In the genomic region with DNA sequence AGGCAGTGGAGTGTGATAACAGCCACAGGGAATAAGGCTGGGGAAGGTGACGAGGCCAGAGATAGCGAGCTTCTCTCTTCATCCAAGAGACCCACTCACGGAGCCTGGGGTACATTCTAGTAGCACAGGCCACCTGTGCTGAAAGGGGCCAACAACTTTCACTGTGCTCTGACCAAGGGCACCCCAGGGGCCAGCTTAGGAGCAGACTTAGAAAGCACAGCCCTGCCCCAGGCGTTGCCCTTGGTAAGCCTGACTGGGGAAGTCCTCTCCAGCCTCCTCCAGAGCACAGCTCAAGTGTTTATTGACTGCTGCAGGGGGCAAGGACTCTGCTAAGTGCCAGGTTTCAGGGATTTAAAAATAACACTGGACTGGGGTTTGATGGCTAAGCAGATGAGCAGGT, we compare ENCODE assay signal across 32 cellular contexts. TPM values are rescaled to one million over a fixed set of nuclear protein-coding genes. Genes with fewer than 3 reads are reported as not detected.
"Had no signal": no experiment of that assay in that cellular context is flagged by ENCODE, and none has a peak within 500 bp of the region (broad histone marks: within the 10 kb centered on the region; RNA-seq: fewer than 3 reads in every experiment).

No MANE protein-coding gene starts in this region.

- H3K9me3 ChIP-seq: adrenal gland, body of pancreas, breast epithelium had no signal

- H3K27me3 ChIP-seq: adrenal gland, body of pancreas, breast epithelium had no signal

- DNase-seq: activated B cell treated with CpG ODN at 0.5 μM for 24 hours; activated CD4-positive, alpha-beta memory T cell treated with anti-CD3 and anti-CD28 coated beads for 36 hours; activated CD4-positive, alpha-beta T cell treated with anti-CD3 and anti-CD28 coated beads for 4 hours; activated CD4-positive, alpha-beta T cell treated with anti-CD3 and anti-CD28 coated beads, Interleukin-2, amount 50 U/mL, for 1 hour; activated CD4-positive, CD25-positive, alpha-beta regulatory T cell treated with anti-CD3 and anti-CD28 coated beads, Interleukin-2, amount 50 U/mL, for 72 hours; activated CD8-positive, alpha-beta memory T cell treated with anti-CD3 and anti-CD28 coated beads, Interleukin-2, amount 50 U/mL, for 4 hours; activated naive CD4-positive, alpha-beta T cell treated with Interleukin-2 at 50 U/mL for 16 hours; activated T-cell treated with anti-CD3 and anti-CD28 coated beads for 4 hours; activated T-cell treated with anti-CD3 and anti-CD28 coated beads, Interleukin-2, amount 50 U/mL, for 4 hours; adrenal gland; body of pancreas; NCI-H1105; NCI-H1417 treated with DMSO at 0.1 percent for 48 hours; NCI-H187 treated with DMSO at 0.1 percent for 48 hours; NCI-H2081; NCI-H345; NCI-H524 treated with DMSO at 0.1 percent for 48 hours; PC-9; Right ventricle myocardium superior; SW 1271; T-helper 1 cell; T-helper 2 cell; T-helper 9 cell had no signal

- H3K36me3 ChIP-seq: adrenal gland, breast epithelium had no signal

- H3K27ac ChIP-seq: adrenal gland, body of pancreas, breast epithelium, PC-9, RWPE1, VCaP had no signal

- ATAC-seq: activated naive CD4-positive, alpha-beta T cell treated with anti-CD3 and anti-CD28 coated beads, Interleukin-2, amount 50 U/mL, for 72 hours; activated T-cell treated with anti-CD3 and anti-CD28 coated beads, Interleukin-2, amount 50 U/mL, for 4 hours; body of pancreas; K562 had no signal

- H3K4me1 ChIP-seq: adrenal gland, body of pancreas, breast epithelium had no signal

- H3K4me3 ChIP-seq: adrenal gland, body of pancreas, breast epithelium, K562, PC-9 had no signal

RNA-seq across cellular contexts. Expression of gene EBF3, which starts 44.7 kb away (rescaled TPM):
- total RNA-seq: activated B cell treated with CpG ODN at 0.5 μM for 24 hours; activated CD4-positive, alpha-beta memory T cell treated with anti-CD3 and anti-CD28 coated beads for 36 hours; activated naive CD4-positive, alpha-beta T cell treated with anti-CD3 and anti-CD28 coated beads, Interleukin-2, amount 50 U/mL, for 72 hours; activated T-cell treated with anti-CD3 and anti-CD28 coated beads, Interleukin-2, amount 50 U/mL, for 4 hours; activated T-helper 1 cell treated with anti-CD3 and anti-CD28 coated beads, Interleukin-12 subunit alpha, Interleukin-12 subunit beta, Interleukin-2, Interleukin-4 antibody, amounts not matched to agents 30 ng/mL and 10 ng/mL and 1 ng/mL, durations not matched to agents 14 hours and 24 hours and 36 hours; K562; M059J; NCI-H460; OCI-LY7; PC-9 had no signal
- polyA plus RNA-seq: K562 had no signal
